1 cellular context compared by ENCODE assay signal in the genomic region with DNA sequence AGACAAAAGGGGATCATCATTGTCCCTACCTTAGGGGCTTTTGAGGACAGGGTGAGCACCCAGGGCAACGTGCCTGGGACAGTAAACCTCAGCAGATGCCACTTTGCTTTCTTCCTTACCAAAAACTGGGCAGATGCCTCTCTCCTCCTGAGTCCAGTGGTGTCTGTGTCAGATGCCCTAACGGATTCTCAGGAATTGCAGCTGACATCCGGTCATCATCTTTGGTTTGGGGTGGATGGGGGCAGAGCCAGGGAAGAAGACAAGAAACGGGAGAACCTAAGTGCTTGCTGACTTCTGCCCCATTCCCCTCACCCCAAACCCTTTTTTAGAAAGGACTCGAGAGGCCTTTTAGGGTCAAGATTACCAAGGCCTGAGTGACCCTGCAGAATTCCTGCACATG.
TF ChIP-seq lines count a peak whose summit lies in the region.

No MANE protein-coding gene starts in this region.

TF ChIP-seq in GM12878, 131 proteins besides CTCF, POLR2A, EP300 and RAD21 (continued from another document):
- no peak for TF ChIP-seq TCF7 (IDR thresholded peaks at IDR 0.05; ENCODE audit: borderline replicate concordance)
- TF ChIP-seq NFIC (IDR thresholded peaks at IDR 0.05; ENCODE audit: low read depth, low read length), result no peak
- no peak for TF ChIP-seq STAT1 (conservative IDR thresholded peaks at IDR 0.05)
- TF ChIP-seq, protein P1, sequence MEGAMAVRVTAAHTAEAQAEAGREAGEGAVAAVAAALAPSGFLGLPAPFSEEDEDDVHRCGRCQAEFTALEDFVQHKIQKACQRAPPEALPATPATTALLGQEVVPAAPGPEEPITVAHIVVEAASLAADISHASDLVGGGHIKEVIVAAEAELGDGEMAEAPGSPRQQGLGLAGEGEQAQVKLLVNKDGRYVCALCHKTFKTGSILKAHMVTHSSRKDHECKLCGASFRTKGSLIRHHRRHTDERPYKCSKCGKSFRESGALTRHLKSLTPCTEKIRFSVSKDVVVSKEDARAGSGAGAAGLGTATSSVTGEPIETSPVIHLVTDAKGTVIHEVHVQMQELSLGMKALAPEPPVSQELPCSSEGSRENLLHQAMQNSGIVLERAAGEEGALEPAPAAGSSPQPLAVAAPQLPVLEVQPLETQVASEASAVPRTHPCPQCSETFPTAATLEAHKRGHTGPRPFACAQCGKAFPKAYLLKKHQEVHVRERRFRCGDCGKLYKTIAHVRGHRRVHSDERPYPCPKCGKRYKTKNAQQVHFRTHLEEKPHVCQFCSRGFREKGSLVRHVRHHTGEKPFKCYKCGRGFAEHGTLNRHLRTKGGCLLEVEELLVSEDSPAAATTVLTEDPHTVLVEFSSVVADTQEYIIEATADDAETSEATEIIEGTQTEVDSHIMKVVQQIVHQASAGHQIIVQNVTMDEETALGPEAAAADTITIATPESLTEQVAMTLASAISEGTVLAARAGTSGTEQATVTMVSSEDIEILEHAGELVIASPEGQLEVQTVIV (IDR thresholded peaks at IDR 0.05; ENCODE audit: borderline replicate concordance, partially characterized antibody), result no peak
- TF ChIP-seq SMAD1 (IDR thresholded peaks at IDR 0.05; ENCODE audit: low read depth, partially characterized antibody), result no peak
- TF ChIP-seq LARP7 (IDR thresholded peaks at IDR 0.05), result 0 out of 2 replicates have a peak, but pooled peaks have one; percentile 20
TF ChIP-seq in GM12878: peak in this region for 1.
